1 cellular context compared by ENCODE assay signal in the genomic region with DNA sequence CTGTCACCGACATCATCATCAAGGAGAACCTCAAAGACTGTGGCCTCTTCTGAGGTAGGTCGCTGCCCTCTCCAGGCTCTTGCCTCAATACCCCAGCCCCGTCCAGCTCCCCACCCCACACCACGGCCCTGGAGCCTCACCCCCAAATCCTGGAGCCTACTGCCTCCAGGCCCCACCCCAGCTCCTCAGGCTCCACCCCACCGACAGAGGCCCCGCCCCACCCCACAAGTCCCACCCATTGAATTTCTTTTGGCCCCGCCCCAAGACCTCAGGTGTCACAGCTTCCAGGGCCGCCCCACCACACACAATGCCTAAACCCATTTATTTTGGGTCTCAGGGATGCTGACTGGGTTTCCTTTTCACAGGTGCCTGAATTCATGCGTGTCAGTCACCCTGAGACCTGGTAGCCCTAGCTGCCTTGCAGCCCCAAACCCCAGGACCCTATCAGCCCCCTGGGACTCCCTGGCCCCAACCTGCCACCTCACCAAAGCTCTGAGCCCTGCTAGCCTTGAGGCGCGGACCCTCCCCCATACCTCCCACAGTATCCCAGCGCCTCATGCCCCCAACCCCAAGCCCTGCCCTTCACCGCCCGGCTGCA.
TF ChIP-seq lines count a peak whose summit lies in the region.

No MANE protein-coding gene starts in this region.

TF ChIP-seq in K562, 482 proteins besides CTCF, POLR2A, EP300 and RAD21:
- TF ChIP-seq, protein P1, sequence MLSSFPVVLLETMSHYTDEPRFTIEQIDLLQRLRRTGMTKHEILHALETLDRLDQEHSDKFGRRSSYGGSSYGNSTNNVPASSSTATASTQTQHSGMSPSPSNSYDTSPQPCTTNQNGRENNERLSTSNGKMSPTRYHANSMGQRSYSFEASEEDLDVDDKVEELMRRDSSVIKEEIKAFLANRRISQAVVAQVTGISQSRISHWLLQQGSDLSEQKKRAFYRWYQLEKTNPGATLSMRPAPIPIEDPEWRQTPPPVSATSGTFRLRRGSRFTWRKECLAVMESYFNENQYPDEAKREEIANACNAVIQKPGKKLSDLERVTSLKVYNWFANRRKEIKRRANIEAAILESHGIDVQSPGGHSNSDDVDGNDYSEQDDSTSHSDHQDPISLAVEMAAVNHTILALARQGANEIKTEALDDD (IDR thresholded peaks at IDR 0.05) = no peak
- TF ChIP-seq SMARCC2 (IDR thresholded peaks at IDR 0.05; ENCODE audit: low read depth) = no peak
- TF ChIP-seq, protein P2, sequence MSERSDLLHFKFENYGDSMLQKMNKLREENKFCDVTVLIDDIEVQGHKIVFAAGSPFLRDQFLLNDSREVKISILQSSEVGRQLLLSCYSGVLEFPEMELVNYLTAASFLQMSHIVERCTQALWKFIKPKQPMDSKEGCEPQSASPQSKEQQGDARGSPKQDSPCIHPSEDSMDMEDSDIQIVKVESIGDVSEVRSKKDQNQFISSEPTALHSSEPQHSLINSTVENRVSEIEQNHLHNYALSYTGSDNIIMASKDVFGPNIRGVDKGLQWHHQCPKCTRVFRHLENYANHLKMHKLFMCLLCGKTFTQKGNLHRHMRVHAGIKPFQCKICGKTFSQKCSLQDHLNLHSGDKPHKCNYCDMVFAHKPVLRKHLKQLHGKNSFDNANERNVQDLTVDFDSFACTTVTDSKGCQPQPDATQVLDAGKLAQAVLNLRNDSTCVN (CRISPR knock-in tag; IDR thresholded peaks at IDR 0.05) = no peak
- TF ChIP-seq ATF1 (CRISPR knock-in tag; IDR thresholded peaks at IDR 0.05) = no peak
- peak; percentile 2; the same call in 1 of the 2 replicates for TF ChIP-seq ATF1 (tag; IDR thresholded peaks at IDR 0.05)
- TF ChIP-seq NCOA6 (IDR thresholded peaks at IDR 0.05) = no peak
- no peak for TF ChIP-seq ADNP (tag; IDR thresholded peaks at IDR 0.05)
- TF ChIP-seq TSC22D4 (tag; IDR thresholded peaks at IDR 0.05) = no peak
- TF ChIP-seq, protein P3, sequence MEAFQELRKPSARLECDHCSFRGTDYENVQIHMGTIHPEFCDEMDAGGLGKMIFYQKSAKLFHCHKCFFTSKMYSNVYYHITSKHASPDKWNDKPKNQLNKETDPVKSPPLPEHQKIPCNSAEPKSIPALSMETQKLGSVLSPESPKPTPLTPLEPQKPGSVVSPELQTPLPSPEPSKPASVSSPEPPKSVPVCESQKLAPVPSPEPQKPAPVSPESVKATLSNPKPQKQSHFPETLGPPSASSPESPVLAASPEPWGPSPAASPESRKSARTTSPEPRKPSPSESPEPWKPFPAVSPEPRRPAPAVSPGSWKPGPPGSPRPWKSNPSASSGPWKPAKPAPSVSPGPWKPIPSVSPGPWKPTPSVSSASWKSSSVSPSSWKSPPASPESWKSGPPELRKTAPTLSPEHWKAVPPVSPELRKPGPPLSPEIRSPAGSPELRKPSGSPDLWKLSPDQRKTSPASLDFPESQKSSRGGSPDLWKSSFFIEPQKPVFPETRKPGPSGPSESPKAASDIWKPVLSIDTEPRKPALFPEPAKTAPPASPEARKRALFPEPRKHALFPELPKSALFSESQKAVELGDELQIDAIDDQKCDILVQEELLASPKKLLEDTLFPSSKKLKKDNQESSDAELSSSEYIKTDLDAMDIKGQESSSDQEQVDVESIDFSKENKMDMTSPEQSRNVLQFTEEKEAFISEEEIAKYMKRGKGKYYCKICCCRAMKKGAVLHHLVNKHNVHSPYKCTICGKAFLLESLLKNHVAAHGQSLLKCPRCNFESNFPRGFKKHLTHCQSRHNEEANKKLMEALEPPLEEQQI (IDR thresholded peaks at IDR 0.05) = no peak
- TF ChIP-seq SMAD3 (CRISPR knock-in tag; conservative IDR thresholded peaks at IDR 0.05) = no peak
- no peak for TF ChIP-seq HNRNPL (IDR thresholded peaks at IDR 0.05; ENCODE audit: low read depth, low read length)
- TF ChIP-seq, protein P4, sequence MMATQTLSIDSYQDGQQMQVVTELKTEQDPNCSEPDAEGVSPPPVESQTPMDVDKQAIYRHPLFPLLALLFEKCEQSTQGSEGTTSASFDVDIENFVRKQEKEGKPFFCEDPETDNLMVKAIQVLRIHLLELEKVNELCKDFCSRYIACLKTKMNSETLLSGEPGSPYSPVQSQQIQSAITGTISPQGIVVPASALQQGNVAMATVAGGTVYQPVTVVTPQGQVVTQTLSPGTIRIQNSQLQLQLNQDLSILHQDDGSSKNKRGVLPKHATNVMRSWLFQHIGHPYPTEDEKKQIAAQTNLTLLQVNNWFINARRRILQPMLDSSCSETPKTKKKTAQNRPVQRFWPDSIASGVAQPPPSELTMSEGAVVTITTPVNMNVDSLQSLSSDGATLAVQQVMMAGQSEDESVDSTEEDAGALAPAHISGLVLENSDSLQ (IDR thresholded peaks at IDR 0.05) = 0 out of 2 replicates have a peak, but pooled peaks have one; percentile 37
- no peak for TF ChIP-seq NR2C1 (IDR thresholded peaks at IDR 0.05)
- no peak for TF ChIP-seq NR2C1 (tag; IDR thresholded peaks at IDR 0.05)
- TF ChIP-seq SP1 (CRISPR knock-in tag; IDR thresholded peaks at IDR 0.05) = no peak
- no peak for TF ChIP-seq CEBPG (CRISPR knock-in tag; IDR thresholded peaks at IDR 0.05)
- TF ChIP-seq CEBPG (tag; conservative IDR thresholded peaks at IDR 0.05 in 1 of 2, IDR thresholded peaks at IDR 0.05 in 1 of 2) = no peak
- TF ChIP-seq, protein P5, sequence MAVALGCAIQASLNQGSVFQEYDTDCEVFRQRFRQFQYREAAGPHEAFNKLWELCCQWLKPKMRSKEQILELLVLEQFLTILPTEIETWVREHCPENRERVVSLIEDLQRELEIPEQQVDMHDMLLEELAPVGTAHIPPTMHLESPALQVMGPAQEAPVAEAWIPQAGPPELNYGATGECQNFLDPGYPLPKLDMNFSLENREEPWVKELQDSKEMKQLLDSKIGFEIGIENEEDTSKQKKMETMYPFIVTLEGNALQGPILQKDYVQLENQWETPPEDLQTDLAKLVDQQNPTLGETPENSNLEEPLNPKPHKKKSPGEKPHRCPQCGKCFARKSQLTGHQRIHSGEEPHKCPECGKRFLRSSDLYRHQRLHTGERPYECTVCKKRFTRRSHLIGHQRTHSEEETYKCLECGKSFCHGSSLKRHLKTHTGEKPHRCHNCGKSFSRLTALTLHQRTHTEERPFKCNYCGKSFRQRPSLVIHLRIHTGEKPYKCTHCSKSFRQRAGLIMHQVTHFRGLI (CRISPR knock-in tag; IDR thresholded peaks at IDR 0.05) = no peak
